Comparison of ENCODE assay signal across 11 cellular contexts in genomic region chr15:92665100-92665555, GRCh38. TPM values are rescaled to one million over a fixed set of nuclear protein-coding genes. Genes with fewer than 3 reads are reported as not detected.
DNase-seq lines count a peak whose midpoint lies in the region; ATAC-seq, FAIRE-seq and TF ChIP-seq lines count a peak whose summit lies in the region.
"Had no signal": no experiment of that assay in that cellular context is flagged by ENCODE, and none has a peak within 500 bp of the region (broad histone marks: within the 10 kb centered on the region; RNA-seq: fewer than 3 reads in every experiment).

No MANE protein-coding gene starts in this region.

- ATAC-seq in heart left ventricle = peak; percentile 56 to 71 (median 62)
- ATAC-seq in sciatic nerve = peak; percentile 69
- ATAC-seq in GM21619 (IDR thresholded peaks at IDR 0.05; ENCODE audit: unreplicated experiment) = no peak
- no peak for ATAC-seq in GM18519 (IDR thresholded peaks at IDR 0.05; ENCODE audit: low FRiP score, unreplicated experiment)
- ATAC-seq in GM21529 (IDR thresholded peaks at IDR 0.05; ENCODE audit: unreplicated experiment) = no peak
- ATAC-seq: activated CD8-positive, alpha-beta T cell treated with anti-CD3 and anti-CD28 coated beads for 36 hours had no signal

- DNase-seq in GM19239 (ENCODE audit: insufficient read length, low spot score) = no peak
- peak; percentile 60 for DNase-seq in WERI-Rb-1
- peak in 1 of 5 donors; percentile 49 for DNase-seq in heart left ventricle
- no peak for DNase-seq in sciatic nerve (ENCODE audit: low spot score)
- no peak for DNase-seq in RKO (ENCODE audit: low spot score)
- DNase-seq: activated CD8-positive, alpha-beta T cell treated with anti-CD3 and anti-CD28 coated beads for 36 hours; OCI-M1 had no signal

- H3K9me3 ChIP-seq in WERI-Rb-1 (ENCODE audit: severe bottlenecking) (no peaks in the 10 kb centered on the region), heart left ventricle (no peaks in the 10 kb centered on the region)
- H3K9me3 ChIP-seq: ascending aorta had no signal

- 7 to 10% (median 9%) methylated on average over 10 of the region's 10 CpGs for WGBS in heart left ventricle, 4 donors

- FAIRE-seq in GM19239 (lab: Jason Lieb, UNC) = peak; percentile 61

- intact Hi-C loops in heart left ventricle (cut with DNase I) = loop anchor here in 5 of 10 donors (5.0 to 10.0 kb wide), 3 partner anchors 43 to 50 kb away; no protein-coding TSS in a partner anchor
- intact Hi-C loops in sciatic nerve (cut with DNase I) = no loop called here

- TF ChIP-seq CTCF in WERI-Rb-1 (IDR thresholded peaks at IDR 0.05; ENCODE audit: low read depth, low read length) (no peak), heart left ventricle (IDR thresholded peaks at IDR 0.05) (no peak)

- no peak for TF ChIP-seq POLR2A in heart left ventricle (IDR thresholded peaks at IDR 0.05)

- H3K36me3 ChIP-seq in WERI-Rb-1 = no peaks in the 10 kb centered on the region
- H3K36me3 ChIP-seq in heart left ventricle = no peaks in the 10 kb centered on the region
- H3K36me3 ChIP-seq: ascending aorta had no signal

- H3K27me3 ChIP-seq in WERI-Rb-1 (ENCODE audit: insufficient read depth, low read depth, severe bottlenecking) (no peaks in the 10 kb centered on the region), heart left ventricle (no peaks in the 10 kb centered on the region)
- H3K27me3 ChIP-seq: ascending aorta had no signal

- H3K4me3 ChIP-seq in WERI-Rb-1 (ENCODE audit: low read depth, low read length) (no peak overlapping the region), heart left ventricle (peak overlapping the region in 6 of 12 donors; percentile 4 to 38 (median 21))

- H3K27ac ChIP-seq in WERI-Rb-1 (peak overlapping the region; percentile 69), heart left ventricle (peak overlapping the region in 10 of 12 donors; percentile 21 to 79 (median 36))

- peaks cover 10 to 46% (median 32%) of the 10 kb centered on the region in 12 donors for H3K4me1 ChIP-seq in heart left ventricle

RNA-seq across cellular contexts. Expression of gene FAM174B, which starts 9.6 kb away (rescaled TPM):
- total RNA-seq in heart left ventricle (10 to 100 TPM in 8 of 9 donors, 1 to 10 TPM in 1; 9.6 to 22.2 (median 12.3) TPM), sciatic nerve (17.5 TPM)
- polyA plus RNA-seq in heart left ventricle = 1 to 10 TPM; 6.8 to 8.3 TPM

Comparison
In these comparisons a context has a peak if more than half of its experiments do, and no peak if none do; other contexts are left out.
1. ATAC-seq: peak in heart left ventricle (4 of 4) and sciatic nerve (single experiment); none in GM21619 (single experiment), GM18519 (single experiment) and GM21529 (single experiment).